In the genomic region with DNA sequence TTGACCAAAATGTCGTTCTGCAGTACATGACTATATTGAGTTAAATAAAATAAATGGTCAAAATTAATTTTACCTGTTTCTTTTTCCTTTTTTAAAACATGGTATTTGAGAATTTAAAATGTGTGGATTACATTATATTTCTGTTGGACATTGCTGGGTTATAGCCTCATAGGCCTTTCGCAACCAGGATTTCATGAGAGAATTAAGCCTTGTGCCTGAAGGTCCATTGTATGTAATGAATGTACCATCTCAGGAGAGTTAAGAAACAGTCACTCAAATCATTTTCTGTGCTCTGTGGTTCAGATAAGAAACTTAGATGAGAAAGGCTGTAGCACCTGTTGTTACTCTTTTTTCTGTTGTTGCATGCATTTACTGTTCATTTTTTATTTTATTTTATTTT, we compare ENCODE assay signal across 21 cellular contexts.
DNase-seq lines count a peak whose midpoint lies in the region; TF ChIP-seq lines count a peak whose summit lies in the region.
"Had no signal": no experiment of that assay in that cellular context is flagged by ENCODE, and none has a peak within 500 bp of the region (broad histone marks: within the 10 kb centered on the region; RNA-seq: fewer than 3 reads in every experiment).

No MANE protein-coding gene starts in this region.

- H3K79me2 ChIP-seq in mammary epithelial cell (ENCODE audit: insufficient read depth, low read length): no peaks in the 10 kb centered on the region

- H3K36me3 Mint-ChIP-seq in MCF 10A (ENCODE audit: insufficient read depth, unreplicated experiment): no peaks in the 10 kb centered on the region

- H3K27me3 ChIP-seq in mammary epithelial cell (ENCODE audit: insufficient read depth, low read length) (peaks cover 19% of the 10 kb centered on the region), sigmoid colon (no peaks in the 10 kb centered on the region)

- H3K27ac ChIP-seq in mammary epithelial cell (ENCODE audit: insufficient read depth, low read depth, low read length) (no peak overlapping the region), sigmoid colon (no peak overlapping the region)
- H3K27ac ChIP-seq: 22Rv1, PC-9, SJCRH30 had no signal

- no peak overlapping the region for H3K9ac ChIP-seq in mammary epithelial cell (ENCODE audit: insufficient read depth, low read length)

- H3K4me3 ChIP-seq in mammary epithelial cell (replicated peaks in 1 of 3; ENCODE audit: insufficient read depth in 1 of 3, low read depth in 2 of 3, low read length in 3 of 3): no peak overlapping the region
- H3K4me3 ChIP-seq in epithelial cell of esophagus (ENCODE audit: low read length): no peak overlapping the region
- no peak overlapping the region for H3K4me3 ChIP-seq in fibroblast of the aortic adventitia (ENCODE audit: low read depth, low read length)
- H3K4me3 ChIP-seq in sigmoid colon: no peak overlapping the region
- H3K4me3 ChIP-seq: PC-9, SJCRH30 had no signal

- H3K4me1 Mint-ChIP-seq in MCF 10A (ENCODE audit: insufficient read depth, unreplicated experiment): peaks cover 14% of the 10 kb centered on the region

- H3K27ac Mint-ChIP-seq in MCF 10A (ENCODE audit: low read depth, unreplicated experiment): no peak overlapping the region
- H3K27ac Mint-ChIP-seq: H9, HFFc6 had no signal

- no peak overlapping the region for H2AFZ ChIP-seq in mammary epithelial cell (ENCODE audit: low read depth, low read length)
- H2AFZ ChIP-seq: PC-9 had no signal

- H3K4me1 ChIP-seq in mammary epithelial cell (ENCODE audit: insufficient read depth, low read length): no peaks in the 10 kb centered on the region
- H3K4me1 ChIP-seq in sigmoid colon: peaks cover 2 to 42% (median 38%) of the 10 kb centered on the region in 4 donors

- no peaks in the 10 kb centered on the region for H4K20me1 ChIP-seq in mammary epithelial cell (ENCODE audit: insufficient read depth, low read length)

- dilution Hi-C loops in mammary epithelial cell (cut with HindIII; ENCODE audit: low sequenced_read_pairs): no loop called here

- no peak overlapping the region for H3K4me3 Mint-ChIP-seq in MCF 10A (ENCODE audit: unreplicated experiment)
- H3K4me3 Mint-ChIP-seq: H9, HFFc6 had no signal

- no peak for TF ChIP-seq EP300 in sigmoid colon (IDR thresholded peaks at IDR 0.05)

- intact Hi-C loops in MCF 10A (cut with micrococcal nuclease) (no loop called here), mammary epithelial cell (cut with micrococcal nuclease) (no loop called here), sigmoid colon (cut with DNase I) (no loop called here)

- POLR2A ChIA-PET in MCF 10A (lab: Yijun Ruan, JAX): no interaction called here

- DNase-seq in MCF 10A (ENCODE audit: unreplicated experiment) (peak; percentile 13), mammary epithelial cell (no peak), epithelial cell of esophagus (ENCODE audit: low read depth) (peak; percentile 37), fibroblast of the aortic adventitia (ENCODE audit: low read depth) (peak; percentile 67), stromal cell of bone marrow (ENCODE audit: low read depth) (peak; percentile 22), GOT3 (lab: John Stamatoyannopoulos, UW) (no peak), sigmoid colon (no peak)
- DNase-seq in stimulated activated CD4-positive, alpha-beta T cell treated with anti-CD3 and anti-CD28 coated beads, Interleukin-2, amount 100 ng/mL, for 24 hours: no peak
- DNase-seq: Calu3, DND-41, H9, HFFc6, NCI-H1092, NCI-H1417 treated with DMSO at 0.1 percent for 48 hours, NCI-H1694 treated with DMSO at 0.1 percent for 48 hours, NCI-H2081, NCI-H2227 treated with DMSO at 0.1 percent for 48 hours, NCI-H526 treated with DMSO at 0.1 percent for 48 hours, PC-9, SJCRH30 had no signal

- in situ Hi-C loops in mammary epithelial cell (cut with MboI; ENCODE audit: low sequenced_read_pairs in 2 of 2): no loop called here

- CTCF ChIA-PET in MCF 10A (lab: Yijun Ruan, JAX): no interaction called here
- CTCF ChIA-PET in mammary epithelial cell (lab: Charles Lee; ENCODE audit: low non-redundant PET): no interaction called here

- H3K9me3 Mint-ChIP-seq in MCF 10A (ENCODE audit: unreplicated experiment): no peaks in the 10 kb centered on the region
- H3K9me3 Mint-ChIP-seq: H9, HFFc6 had no signal

- 70% methylated on average over 1 of the region's 2 CpGs for WGBS in mammary epithelial cell (ENCODE audit: low coverage, missing lambda C conversion rate)
- WGBS in sigmoid colon, 2 donors: 97% methylated on average over 2 of the region's 2 CpGs

- H3K36me3 ChIP-seq in mammary epithelial cell (ENCODE audit: insufficient read depth, low read length): no peaks in the 10 kb centered on the region
- no peaks in the 10 kb centered on the region for H3K36me3 ChIP-seq in sigmoid colon
- H3K36me3 ChIP-seq: SJCRH30 had no signal

- no peak for TF ChIP-seq CTCF in MCF 10A (IDR thresholded peaks at IDR 0.05; ENCODE audit: unreplicated experiment)
- TF ChIP-seq CTCF in mammary epithelial cell (conservative IDR thresholded peaks at IDR 0.05 in 1 of 2, IDR thresholded peaks at IDR 0.05 in 1 of 2; ENCODE audit: extremely low read depth in 1 of 2, insufficient read depth in 1 of 2, low read depth in 1 of 2, low read length in 2 of 2): no peak
- no peak for TF ChIP-seq CTCF in epithelial cell of esophagus (IDR thresholded peaks at IDR 0.05; ENCODE audit: insufficient read depth, low read depth, low read length, missing control alignments)
- no peak for TF ChIP-seq CTCF in fibroblast of the aortic adventitia (IDR thresholded peaks at IDR 0.05; ENCODE audit: insufficient read depth, low read length)
- no peak for TF ChIP-seq CTCF in sigmoid colon (IDR thresholded peaks at IDR 0.05)

- BruUV-seq in MCF 10A (replicated peaks; lab: Mats Ljungman, UMichigan) (no TSS peak), mammary epithelial cell (replicated peaks; lab: Mats Ljungman, UMichigan) (no TSS peak)

- H3K4me2 ChIP-seq in mammary epithelial cell (ENCODE audit: insufficient read depth, low read depth, low read length): no peak overlapping the region
- H3K4me2 ChIP-seq: PC-9 had no signal

- no peak for TF ChIP-seq POLR2A in sigmoid colon (IDR thresholded peaks at IDR 0.05)

- peaks cover 3% of the 10 kb centered on the region for H3K27me3 Mint-ChIP-seq in MCF 10A (ENCODE audit: insufficient read depth, unreplicated experiment)

- H3K9me3 ChIP-seq in mammary epithelial cell (replicated peaks; ENCODE audit: insufficient read depth, low read length): no peaks in the 10 kb centered on the region
- no peaks in the 10 kb centered on the region for H3K9me3 ChIP-seq in sigmoid colon
- H3K9me3 ChIP-seq: SJCRH30 had no signal

Comparison
In these comparisons a context has a peak if more than half of its experiments do, and no peak if none do; other contexts are left out.
1. DNase-seq: peak in MCF 10A (single experiment), epithelial cell of esophagus (single experiment), fibroblast of the aortic adventitia (single experiment) and stromal cell of bone marrow (single experiment); none in mammary epithelial cell (single experiment), GOT3 (single experiment), sigmoid colon (single experiment) and stimulated activated CD4-positive, alpha-beta T cell treated with anti-CD3 and anti-CD28 coated beads, Interleukin-2, amount 100 ng/mL, for 24 hours (0 of 2).